ENCODE assay signal across 24 cellular contexts in the genomic region with DNA sequence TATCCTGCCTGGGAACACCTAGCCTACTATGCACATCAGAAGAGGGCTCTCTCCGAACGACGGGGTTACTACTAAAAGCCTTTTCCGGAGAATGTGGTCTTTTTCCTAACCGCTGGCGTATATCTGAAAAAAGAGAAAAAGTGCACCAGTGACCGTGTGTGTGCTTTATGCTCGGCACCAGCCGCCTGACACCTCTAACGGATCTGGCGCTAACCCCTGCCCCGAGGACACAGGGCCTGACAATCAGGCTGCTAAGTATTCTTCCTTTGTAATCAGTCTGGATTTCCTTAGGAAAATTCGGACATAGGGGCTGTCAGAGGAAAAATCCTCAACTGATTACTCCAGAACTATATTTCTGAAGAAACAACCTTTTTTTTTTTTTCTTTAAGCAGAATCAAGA.
"Had no signal": no experiment of that assay in that cellular context is flagged by ENCODE, and none has a peak within 500 bp of the region (broad histone marks: within the 10 kb centered on the region; RNA-seq: fewer than 3 reads in every experiment).

No MANE protein-coding gene starts in this region.

- H3K27ac Mint-ChIP-seq: stimulated activated effector memory CD8-positive, alpha-beta T cell treated with anti-CD3 and anti-CD28 coated beads, Interleukin-12 subunit alpha, Interleukin-12 subunit beta, amount 100 ng/mL, for 72 hours; stimulated activated naive CD8-positive, alpha-beta T cell treated with anti-CD3 and anti-CD28 coated beads, Interleukin-15, Interleukin-2, amounts not matched to agents 100 ng/mL and 50 ng/mL, for 24 hours had no signal

- H3K4me1 Mint-ChIP-seq: neural crest cell had no signal

- H3K27me3 Mint-ChIP-seq: naive thymus-derived CD4-positive, alpha-beta T cell; stimulated activated naive CD8-positive, alpha-beta T cell treated with anti-CD3 and anti-CD28 coated beads, Interleukin-15, Interleukin-2, amounts not matched to agents 100 ng/mL and 50 ng/mL, for 24 hours had no signal

- H3K9me3 ChIP-seq: left lung, mucosa of descending colon, pancreas, prostate gland, right lobe of liver, testis, thyroid gland, transverse colon, upper lobe of left lung, vagina had no signal

- H3K4me1 ChIP-seq: left lung, pancreas, prostate gland, right lobe of liver, thyroid gland, transverse colon, upper lobe of left lung, vagina had no signal

- ATAC-seq: left colon; left lung; mucosa of descending colon; naive thymus-derived CD4-positive, alpha-beta T cell; pancreas; stimulated activated effector memory CD8-positive, alpha-beta T cell treated with anti-CD3 and anti-CD28 coated beads, Interleukin-12 subunit alpha, Interleukin-12 subunit beta, amount 100 ng/mL, for 72 hours had no signal

- H3K4me3 ChIP-seq: left lung, lung, mucosa of descending colon, pancreas, prostate gland, right lobe of liver, skin epidermis, testis, thyroid gland, transverse colon, upper lobe of left lung, vagina had no signal

- H3K9me3 Mint-ChIP-seq: naive thymus-derived CD4-positive, alpha-beta T cell; nephron; neural crest cell; stimulated activated effector memory CD8-positive, alpha-beta T cell treated with anti-CD3 and anti-CD28 coated beads, Interleukin-12 subunit alpha, Interleukin-12 subunit beta, amount 100 ng/mL, for 72 hours; stimulated activated naive CD8-positive, alpha-beta T cell treated with anti-CD3 and anti-CD28 coated beads, Interleukin-15, Interleukin-2, amounts not matched to agents 100 ng/mL and 50 ng/mL, for 24 hours had no signal

- H3K27me3 ChIP-seq: left lung, pancreas, right lobe of liver, testis, thyroid gland, transverse colon, upper lobe of left lung, vagina had no signal

- H3K4me3 Mint-ChIP-seq: naive thymus-derived CD4-positive, alpha-beta T cell; neural crest cell; stimulated activated effector memory CD8-positive, alpha-beta T cell treated with anti-CD3 and anti-CD28 coated beads, Interleukin-12 subunit alpha, Interleukin-12 subunit beta, amount 100 ng/mL, for 72 hours; stimulated activated naive CD8-positive, alpha-beta T cell treated with anti-CD3 and anti-CD28 coated beads, Interleukin-15, Interleukin-2, amounts not matched to agents 100 ng/mL and 50 ng/mL, for 24 hours had no signal

- FAIRE-seq: keratinocyte, pancreas had no signal

- H3K27ac ChIP-seq: left lung, pancreas, prostate gland, right lobe of liver, skin epidermis, testis, thyroid gland, transverse colon, upper lobe of left lung, vagina had no signal

- DNase-seq: hippocampal formation; left colon; left lung; midbrain; mucosa of descending colon; naive thymus-derived CD4-positive, alpha-beta T cell; nucleus accumbens; pancreas; right lobe of liver; stimulated activated CD4-positive, alpha-beta T cell treated with anti-CD3 and anti-CD28 coated beads, Interleukin-4, amount 100 ng/mL, for 24 hours; stimulated activated naive CD4-positive, alpha-beta T cell; testis; thyroid gland; transverse colon; upper lobe of left lung had no signal
